In genomic region chr1:6392880-6393399, GRCh38 we compare ENCODE assay signal across 8 cellular contexts. TPM values are rescaled to one million over a fixed set of nuclear protein-coding genes. Genes with fewer than 3 reads are reported as not detected.
DNase-seq lines count a peak whose midpoint lies in the region; ATAC-seq and TF ChIP-seq lines count a peak whose summit lies in the region.

No MANE protein-coding gene starts in this region.

- CTCF ChIA-PET in OCI-LY7 (lab: Charles Lee; ENCODE audit: unreplicated experiment) = no interaction called here

- H3K27ac ChIP-seq in OCI-LY7 (ENCODE audit: low read depth, low read length, poor library complexity, severe bottlenecking) (peak overlapping the region; percentile 68), neutrophil (no peak overlapping the region)

- peak; percentile 75 for DNase-seq in GM03348 (ENCODE audit: low spot score)
- no peak for DNase-seq in OCI-LY7 (ENCODE audit: low spot score)
- no peak for DNase-seq in epithelial cell of esophagus (ENCODE audit: low read depth)
- no peak for DNase-seq in NK-92 (lab: John Stamatoyannopoulos, UW; ENCODE audit: unreplicated experiment)
- no peak for DNase-seq in NCI-H2029 treated with DMSO at 0.1 percent for 48 hours (lab: John Stamatoyannopoulos, UW)
- DNase-seq in NCI-H1105 treated with DMSO at 0.1 percent for 48 hours (lab: John Stamatoyannopoulos, UW) = no peak

- H3K9me3 ChIP-seq in OCI-LY7 (ENCODE audit: low read length) (no peaks in the 10 kb centered on the region), neutrophil (no peaks in the 10 kb centered on the region)

- TF ChIP-seq CTCF in OCI-LY7 (conservative IDR thresholded peaks at IDR 0.05; ENCODE audit: low read length) (no peak), epithelial cell of esophagus (IDR thresholded peaks at IDR 0.05; ENCODE audit: insufficient read depth, low read depth, low read length, missing control alignments) (no peak), neutrophil (IDR thresholded peaks at IDR 0.05) (no peak)

- H3K27me3 ChIP-seq in neutrophil = peaks cover 65% of the 10 kb centered on the region

- no TSS peak for BruUV-seq in OCI-LY7 (replicated peaks; lab: Mats Ljungman, UMichigan)

- H3K4me2 ChIP-seq in OCI-LY7 (ENCODE audit: low read length) = peak overlapping the region; percentile 94

- H4K20me1 ChIP-seq in OCI-LY7 (ENCODE audit: insufficient read depth, low read length) = 0 out of 2 replicates have a peak, but pooled peaks cover 7% of the 10 kb centered on the region

- peak overlapping the region; percentile 53; the same call in 1 of the 2 replicates for H2AFZ ChIP-seq in OCI-LY7 (ENCODE audit: low read length)

- no peaks in the 10 kb centered on the region for H3K36me3 ChIP-seq in OCI-LY7 (ENCODE audit: insufficient read depth, low read length)
- H3K36me3 ChIP-seq in neutrophil = no peaks in the 10 kb centered on the region

- peaks cover 14% of the 10 kb centered on the region for H3K4me1 ChIP-seq in OCI-LY7 (ENCODE audit: insufficient read depth, low read length, poor library complexity, severe bottlenecking)
- H3K4me1 ChIP-seq in neutrophil (ENCODE audit: control insufficient read depth in 1 of 2, insufficient read depth in 1 of 2, low read depth in 1 of 2, low read length in 1 of 2) = peaks cover 17 to 21% of the 10 kb centered on the region in 2 experiments

- POLR2A ChIA-PET in OCI-LY7 (lab: Charles Lee) = interaction anchor here (0.6 to 1.5 kb wide), 4 partner anchors 10 to 1087 kb away, joined by 3 read pairs; no protein-coding TSS in a partner anchor

- no peaks in the 10 kb centered on the region for H3K9me2 ChIP-seq in OCI-LY7 (ENCODE audit: insufficient read depth, low read length)

- intact Hi-C loops in OCI-LY7 (cut with micrococcal nuclease; ENCODE audit: unreplicated experiment) = loop anchor here (5.0 kb wide), 1 partner anchor 156 kb away; the partner anchor contains the start of gene ICMT

- H3K4me3 ChIP-seq in OCI-LY7 (ENCODE audit: low read depth, low read length, poor library complexity, severe bottlenecking) = peak overlapping the region; percentile 78
- peak overlapping the region; percentile 49 for H3K4me3 ChIP-seq in epithelial cell of esophagus (ENCODE audit: low read length)
- H3K4me3 ChIP-seq in neutrophil (ENCODE audit: low read depth in 1 of 2, low read length in 1 of 2) = peak overlapping the region; percentile 25 to 65

- peaks cover 5% of the 10 kb centered on the region; the same call in 1 of the 2 replicates for H3K79me2 ChIP-seq in OCI-LY7 (ENCODE audit: insufficient read depth, low read depth, low read length)

- peak; percentile 12 for ATAC-seq in GM21737 (IDR thresholded peaks at IDR 0.05; ENCODE audit: unreplicated experiment)

RNA-seq across cellular contexts. Expression of gene ACOT7, which starts 0.6 kb away (rescaled TPM):
- total RNA-seq in OCI-LY7 (2014; rRNA removed; shearing (Covaris generic)) = 16.8 and 23.4 TPM in 2 replicates
- total RNA-seq in OCI-LY7 (2022) = 50.5 and 53.6 TPM in 2 replicates

RNA-seq across cellular contexts. Expression of gene HES2, which starts 26.8 kb away (rescaled TPM):
- total RNA-seq in OCI-LY7 (2014; rRNA removed; shearing (Covaris generic)) = not detected in 2 replicates
- total RNA-seq in OCI-LY7 (2022) = not detected in 2 replicates

RNA-seq across cellular contexts. Expression of gene ESPN, which starts 31.6 kb away (rescaled TPM):
- not detected in 2 replicates for total RNA-seq in OCI-LY7 (2014; rRNA removed; shearing (Covaris generic))
- not detected in 2 replicates for total RNA-seq in OCI-LY7 (2022)
